ENCODE assay signal across 1 cellular context in genomic region chr19:4414144-4414799, GRCh38.
TF ChIP-seq lines count a peak whose summit lies in the region.

No MANE protein-coding gene starts in this region.

TF ChIP-seq in GM23338, 12 proteins besides CTCF, POLR2A, EP300 and RAD21:
- TF ChIP-seq EZH2phosphoT487 (IDR thresholded peaks at IDR 0.05; ENCODE audit: unreplicated experiment) (no peak), JUNB (IDR thresholded peaks at IDR 0.05; ENCODE audit: unreplicated experiment) (no peak), ETS1 (IDR thresholded peaks at IDR 0.05) (no peak), EZH2 (IDR thresholded peaks at IDR 0.05; ENCODE audit: low read depth, unreplicated experiment) (no peak), REST (IDR thresholded peaks at IDR 0.05; ENCODE audit: unreplicated experiment) (no peak), ZNF462 (CRISPR knock-in tag; IDR thresholded peaks at IDR 0.05) (no peak), NANOG (IDR thresholded peaks at IDR 0.05; ENCODE audit: borderline replicate concordance) (no peak), CREB1 (CRISPR knock-in tag; IDR thresholded peaks at IDR 0.05; ENCODE audit: low read depth) (no peak), STAT1 (IDR thresholded peaks at IDR 0.05; ENCODE audit: unreplicated experiment) (no peak), ZNF331 (CRISPR knock-in tag; IDR thresholded peaks at IDR 0.05; ENCODE audit: low read depth) (no peak), POLR2AphosphoS5 (IDR thresholded peaks at IDR 0.05; ENCODE audit: low read depth) (no peak), ZNF114 (CRISPR knock-in tag; IDR thresholded peaks at IDR 0.05) (no peak)
